In the genomic region with DNA sequence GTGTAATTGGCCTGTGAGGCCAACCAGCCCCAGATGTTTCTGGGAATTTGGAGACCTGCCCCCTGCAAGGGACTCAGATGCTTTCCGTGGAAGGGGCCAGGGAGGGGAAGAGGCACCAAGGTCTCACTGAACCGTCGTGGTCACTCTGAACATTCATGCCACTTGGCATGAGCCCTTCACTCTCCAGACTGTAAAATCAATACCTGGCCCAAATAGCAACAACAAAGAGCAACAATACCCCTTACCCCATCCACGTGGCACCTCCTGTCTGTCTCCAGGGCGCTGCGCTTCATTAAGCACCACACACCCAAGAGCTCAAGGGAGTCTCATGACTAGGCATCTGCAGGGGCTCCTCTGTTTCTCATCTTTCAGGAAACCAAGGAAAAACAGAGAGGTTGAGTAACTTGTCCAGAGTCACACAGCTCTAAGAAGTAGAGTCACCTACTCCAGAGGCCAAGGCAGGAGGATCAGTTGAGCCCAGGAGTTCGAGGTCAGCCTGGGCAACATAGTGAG, we compare ENCODE assay signal across 1 cellular context.
TF ChIP-seq lines count a peak whose summit lies in the region.

No MANE protein-coding gene starts in this region.

TF ChIP-seq in IMR-90, 13 proteins besides CTCF, POLR2A, EP300 and RAD21:
- TF ChIP-seq SMC3 (IDR thresholded peaks at IDR 0.05; ENCODE audit: low read depth, low read length), result no peak
- TF ChIP-seq MAFK (IDR thresholded peaks at IDR 0.05; ENCODE audit: low read depth, low read length), result no peak
- TF ChIP-seq CHD1 (IDR thresholded peaks at IDR 0.05; ENCODE audit: low read depth, low read length), result no peak
- TF ChIP-seq ELK1 (IDR thresholded peaks at IDR 0.05; ENCODE audit: borderline replicate concordance, low read depth, low read length), result no peak
